8 cellular contexts compared by ENCODE assay signal in genomic region chr7:143284591-143285453, GRCh38. TPM values are rescaled to one million over a fixed set of nuclear protein-coding genes. Genes with fewer than 3 reads are reported as not detected.
DNase-seq lines count a peak whose midpoint lies in the region; ATAC-seq and TF ChIP-seq lines count a peak whose summit lies in the region.

Gene TMEM139, plus strand, starts transcription at chr7:143284958. Its CDS starts 1,000 bp downstream, at chr7:143285958.

- H3K27ac Mint-ChIP-seq in nephron progenitor cell = peak within 1 kb of the TSS; percentile 64

- peaks cover 16% of the 10 kb centered on the region for H3K9me3 Mint-ChIP-seq in nephron progenitor cell

- TF ChIP-seq CTCF in nephron progenitor cell (IDR thresholded peaks at IDR 0.05) = no peak
- no peak for TF ChIP-seq CTCF in GM10266 (IDR thresholded peaks at IDR 0.05; ENCODE audit: control insufficient read depth, insufficient read depth, low read depth, missing control alignments)

- in situ Hi-C loops in G401 (cut with HindIII; ENCODE audit: low sequenced_read_pairs) = no loop called here

- no peak for ATAC-seq in GM19351 (IDR thresholded peaks at IDR 0.05; ENCODE audit: unreplicated experiment)
- no peak for ATAC-seq in GM18502 (IDR thresholded peaks at IDR 0.05; ENCODE audit: poor library complexity, unreplicated experiment)

- H3K27me3 Mint-ChIP-seq in nephron progenitor cell (ENCODE audit: low read depth, poor library complexity) = peaks cover 19% of the 10 kb centered on the region

- H3K36me3 Mint-ChIP-seq in nephron progenitor cell (ENCODE audit: low read depth) = peaks cover 12% of the 10 kb centered on the region

- peaks cover 33% of the 10 kb centered on the region for H3K4me1 Mint-ChIP-seq in nephron progenitor cell

- DNase-seq in ELF-1 (ENCODE audit: low read depth, low spot score) (peak; percentile 85), NCI-H69 (lab: John Stamatoyannopoulos, UW) (peak; percentile 90), globus pallidus (ENCODE audit: low spot score) (peak; percentile 79), nephron progenitor cell (no peak), GM10266 (ENCODE audit: extremely low spot score) (no peak), G401 (ENCODE audit: low spot score) (no peak)

- H3K4me3 Mint-ChIP-seq in nephron progenitor cell = peak within 1 kb of the TSS; percentile 49

RNA-seq across cellular contexts. Expression of gene TMEM139, which starts in this region (rescaled TPM):
- total RNA-seq in G401 (2014; rRNA removed; shearing (Covaris generic)) = not detected in 2 replicates

Comparison
In these comparisons a context has a peak if more than half of its experiments do, and no peak if none do; other contexts are left out.
1. DNase-seq: peak in ELF-1 (single experiment), NCI-H69 (single experiment) and globus pallidus (single experiment); none in nephron progenitor cell (single experiment), GM10266 (single experiment) and G401 (single experiment).